1 cellular context compared by ENCODE assay signal in genomic region chr2:85354286-85355072, GRCh38.
TF ChIP-seq lines count a peak whose summit lies in the region.

ELMOD3 (plus strand) TSS chr2:85354769; CDS start chr2:85357199, 2,430 bp downstream.
RETSAT (minus strand) TSS chr2:85354528; CDS start chr2:85354507, 21 bp downstream.

TF ChIP-seq in K562, 482 proteins besides CTCF, POLR2A, EP300 and RAD21 (continued from another document and continues in another):
- TF ChIP-seq RBBP5 (IDR thresholded peaks at IDR 0.05; ENCODE audit: borderline replicate concordance, insufficient read depth, low read length, poor library complexity, severe bottlenecking) (no peak), CBFB (CRISPR knock-in tag; IDR thresholded peaks at IDR 0.05) (no peak), PURB (CRISPR knock-in tag; IDR thresholded peaks at IDR 0.05; ENCODE audit: low read depth) (no peak), PML (IDR thresholded peaks at IDR 0.05; ENCODE audit: low read length) (peak; percentile 64), HEY1 (CRISPR knock-in tag; IDR thresholded peaks at IDR 0.05; ENCODE audit: borderline replicate concordance) (peak; percentile 33; the same call in 1 of the 2 replicates), TBL1XR1 (IDR thresholded peaks at IDR 0.05; ENCODE audit: low read length in 2 of 2) (peak in 1 of 2 experiments; percentile 42; a peak in 1 of 4 replicates), KLF6 (CRISPR knock-in tag; IDR thresholded peaks at IDR 0.05; ENCODE audit: borderline replicate concordance) (no peak), MTA2 (IDR thresholded peaks at IDR 0.05; ENCODE audit: low read depth) (no peak), FOXK2 (conservative IDR thresholded peaks at IDR 0.05 in 1 of 2, IDR thresholded peaks at IDR 0.05 in 1 of 2; ENCODE audit: low read depth in 2 of 2) (no peak), CSDE1 (IDR thresholded peaks at IDR 0.05) (no peak), ETV5 (CRISPR knock-in tag; IDR thresholded peaks at IDR 0.05; ENCODE audit: low read depth) (peak; percentile 66), MAZ (CRISPR knock-in tag; conservative IDR thresholded peaks at IDR 0.05 in 1 of 2, IDR thresholded peaks at IDR 0.05 in 1 of 2) (peak; percentile 31 to 65; a peak in 1 of 4 replicates), ELF1 (tag; IDR thresholded peaks at IDR 0.05) (peak; percentile 91), NRF1 (conservative IDR thresholded peaks at IDR 0.05 in 1 of 2, IDR thresholded peaks at IDR 0.05 in 1 of 2) (peak; percentile 94 to 95), XRCC3 (IDR thresholded peaks at IDR 0.05) (no peak), KAT2B (IDR thresholded peaks at IDR 0.05; ENCODE audit: low read depth, low read length) (no peak), ZNF561 (CRISPR knock-in tag; conservative IDR thresholded peaks at IDR 0.05) (no peak), NELFE (IDR thresholded peaks at IDR 0.05; ENCODE audit: insufficient read depth, insufficient read length) (peak; percentile 25), THRAP3 (IDR thresholded peaks at IDR 0.05; ENCODE audit: borderline replicate concordance) (no peak), TFE3 (CRISPR knock-in tag; IDR thresholded peaks at IDR 0.05) (no peak), ZNF124 (CRISPR knock-in tag; IDR thresholded peaks at IDR 0.05) (no peak), C11orf30 (IDR thresholded peaks at IDR 0.05; ENCODE audit: low read depth) (no peak), CEBPG (CRISPR knock-in tag; IDR thresholded peaks at IDR 0.05) (no peak), CEBPG (tag; conservative IDR thresholded peaks at IDR 0.05 in 1 of 2, IDR thresholded peaks at IDR 0.05 in 1 of 2) (no peak), ESRRA (IDR thresholded peaks at IDR 0.05; ENCODE audit: borderline replicate concordance, low read depth) (no peak; the same call in 1 of the 2 replicates), ZNF274 (IDR thresholded peaks at IDR 0.05; ENCODE audit: borderline replicate concordance, low read depth, low read length) (no peak), BRCA1 (IDR thresholded peaks at IDR 0.05) (no peak), BRCA1 (CRISPR knock-in tag; IDR thresholded peaks at IDR 0.05) (no peak), NFATC3 (IDR thresholded peaks at IDR 0.05) (no peak), PTBP1 (IDR thresholded peaks at IDR 0.05; ENCODE audit: low read depth, low read length) (no peak), BCL6 (CRISPR knock-in tag; IDR thresholded peaks at IDR 0.05) (no peak), TRIM25 (IDR thresholded peaks at IDR 0.05; ENCODE audit: borderline replicate concordance) (no peak; the same call in 1 of the 2 replicates), FUS (optimal IDR thresholded peaks at IDR 0.05; ENCODE audit: low read depth, low read length) (no peak), ZNF668 (CRISPR knock-in tag; IDR thresholded peaks at IDR 0.05) (no peak), BCOR (IDR thresholded peaks at IDR 0.05) (no peak), MEF2A (IDR thresholded peaks at IDR 0.05; ENCODE audit: control insufficient read depth, low read depth, low read length) (no peak)
- TF ChIP-seq, protein P1, sequence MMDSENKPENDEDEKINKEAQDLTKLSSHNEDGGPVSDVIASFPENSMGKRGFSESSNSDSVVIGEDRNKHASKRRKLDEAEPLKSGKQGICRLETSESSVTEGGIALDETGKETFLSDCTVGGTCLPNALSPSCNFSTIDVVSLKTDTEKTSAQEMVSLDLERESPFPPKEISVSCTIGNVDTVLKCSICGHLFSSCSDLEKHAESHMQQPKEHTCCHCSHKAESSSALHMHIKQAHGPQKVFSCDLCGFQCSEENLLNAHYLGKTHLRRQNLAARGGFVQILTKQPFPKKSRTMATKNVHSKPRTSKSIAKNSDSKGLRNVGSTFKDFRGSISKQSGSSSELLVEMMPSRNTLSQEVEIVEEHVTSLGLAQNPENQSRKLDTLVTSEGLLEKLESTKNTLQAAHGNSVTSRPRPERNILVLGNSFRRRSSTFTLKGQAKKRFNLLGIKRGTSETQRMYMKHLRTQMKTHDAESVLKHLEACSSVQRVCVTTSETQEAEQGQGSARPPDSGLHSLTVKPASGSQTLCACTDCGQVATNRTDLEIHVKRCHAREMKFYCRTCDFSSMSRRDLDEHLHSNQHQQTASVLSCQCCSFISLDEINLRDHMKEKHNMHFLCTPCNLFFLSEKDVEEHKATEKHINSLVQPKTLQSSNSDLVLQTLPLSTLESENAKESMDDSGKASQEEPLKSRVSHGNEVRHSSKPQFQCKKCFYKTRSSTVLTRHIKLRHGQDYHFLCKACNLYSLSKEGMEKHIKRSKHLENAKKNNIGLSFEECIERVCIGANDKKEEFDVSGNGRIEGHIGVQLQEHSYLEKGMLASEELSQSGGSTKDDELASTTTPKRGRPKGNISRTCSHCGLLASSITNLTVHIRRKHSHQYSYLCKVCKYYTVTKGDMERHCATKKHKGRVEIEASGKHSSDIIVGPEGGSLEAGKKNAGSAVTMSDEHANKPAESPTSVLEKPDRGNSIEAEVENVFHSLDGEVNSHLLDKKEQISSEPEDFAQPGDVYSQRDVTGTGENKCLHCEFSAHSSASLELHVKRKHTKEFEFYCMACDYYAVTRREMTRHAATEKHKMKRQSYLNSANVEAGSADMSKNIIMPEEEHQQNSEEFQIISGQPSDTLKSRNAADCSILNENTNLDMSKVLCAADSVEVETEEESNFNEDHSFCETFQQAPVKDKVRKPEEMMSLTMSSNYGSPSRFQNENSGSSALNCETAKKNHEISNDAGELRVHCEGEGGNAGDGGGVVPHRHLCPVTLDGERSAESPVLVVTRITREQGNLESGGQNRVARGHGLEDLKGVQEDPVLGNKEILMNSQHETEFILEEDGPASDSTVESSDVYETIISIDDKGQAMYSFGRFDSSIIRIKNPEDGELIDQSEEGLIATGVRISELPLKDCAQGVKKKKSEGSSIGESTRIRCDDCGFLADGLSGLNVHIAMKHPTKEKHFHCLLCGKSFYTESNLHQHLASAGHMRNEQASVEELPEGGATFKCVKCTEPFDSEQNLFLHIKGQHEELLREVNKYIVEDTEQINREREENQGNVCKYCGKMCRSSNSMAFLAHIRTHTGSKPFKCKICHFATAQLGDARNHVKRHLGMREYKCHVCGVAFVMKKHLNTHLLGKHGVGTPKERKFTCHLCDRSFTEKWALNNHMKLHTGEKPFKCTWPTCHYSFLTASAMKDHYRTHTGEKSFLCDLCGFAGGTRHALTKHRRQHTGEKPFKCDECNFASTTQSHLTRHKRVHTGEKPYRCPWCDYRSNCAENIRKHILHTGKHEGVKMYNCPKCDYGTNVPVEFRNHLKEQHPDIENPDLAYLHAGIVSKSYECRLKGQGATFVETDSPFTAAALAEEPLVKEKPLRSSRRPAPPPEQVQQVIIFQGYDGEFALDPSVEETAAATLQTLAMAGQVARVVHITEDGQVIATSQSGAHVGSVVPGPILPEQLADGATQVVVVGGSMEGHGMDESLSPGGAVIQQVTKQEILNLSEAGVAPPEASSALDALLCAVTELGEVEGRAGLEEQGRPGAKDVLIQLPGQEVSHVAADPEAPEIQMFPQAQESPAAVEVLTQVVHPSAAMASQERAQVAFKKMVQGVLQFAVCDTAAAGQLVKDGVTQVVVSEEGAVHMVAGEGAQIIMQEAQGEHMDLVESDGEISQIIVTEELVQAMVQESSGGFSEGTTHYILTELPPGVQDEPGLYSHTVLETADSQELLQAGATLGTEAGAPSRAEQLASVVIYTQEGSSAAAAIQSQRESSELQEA (IDR thresholded peaks at IDR 0.05; ENCODE audit: low read depth): peak; percentile 100
- TF ChIP-seq, protein P2, sequence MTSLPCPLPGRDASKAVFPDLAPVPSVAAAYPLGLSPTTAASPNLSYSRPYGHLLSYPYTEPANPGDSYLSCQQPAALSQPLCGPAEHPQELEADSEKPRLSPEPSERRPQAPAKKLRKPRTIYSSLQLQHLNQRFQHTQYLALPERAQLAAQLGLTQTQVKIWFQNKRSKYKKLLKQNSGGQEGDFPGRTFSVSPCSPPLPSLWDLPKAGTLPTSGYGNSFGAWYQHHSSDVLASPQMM (CRISPR knock-in tag; IDR thresholded peaks at IDR 0.05): no peak
- TF ChIP-seq, protein P3, sequence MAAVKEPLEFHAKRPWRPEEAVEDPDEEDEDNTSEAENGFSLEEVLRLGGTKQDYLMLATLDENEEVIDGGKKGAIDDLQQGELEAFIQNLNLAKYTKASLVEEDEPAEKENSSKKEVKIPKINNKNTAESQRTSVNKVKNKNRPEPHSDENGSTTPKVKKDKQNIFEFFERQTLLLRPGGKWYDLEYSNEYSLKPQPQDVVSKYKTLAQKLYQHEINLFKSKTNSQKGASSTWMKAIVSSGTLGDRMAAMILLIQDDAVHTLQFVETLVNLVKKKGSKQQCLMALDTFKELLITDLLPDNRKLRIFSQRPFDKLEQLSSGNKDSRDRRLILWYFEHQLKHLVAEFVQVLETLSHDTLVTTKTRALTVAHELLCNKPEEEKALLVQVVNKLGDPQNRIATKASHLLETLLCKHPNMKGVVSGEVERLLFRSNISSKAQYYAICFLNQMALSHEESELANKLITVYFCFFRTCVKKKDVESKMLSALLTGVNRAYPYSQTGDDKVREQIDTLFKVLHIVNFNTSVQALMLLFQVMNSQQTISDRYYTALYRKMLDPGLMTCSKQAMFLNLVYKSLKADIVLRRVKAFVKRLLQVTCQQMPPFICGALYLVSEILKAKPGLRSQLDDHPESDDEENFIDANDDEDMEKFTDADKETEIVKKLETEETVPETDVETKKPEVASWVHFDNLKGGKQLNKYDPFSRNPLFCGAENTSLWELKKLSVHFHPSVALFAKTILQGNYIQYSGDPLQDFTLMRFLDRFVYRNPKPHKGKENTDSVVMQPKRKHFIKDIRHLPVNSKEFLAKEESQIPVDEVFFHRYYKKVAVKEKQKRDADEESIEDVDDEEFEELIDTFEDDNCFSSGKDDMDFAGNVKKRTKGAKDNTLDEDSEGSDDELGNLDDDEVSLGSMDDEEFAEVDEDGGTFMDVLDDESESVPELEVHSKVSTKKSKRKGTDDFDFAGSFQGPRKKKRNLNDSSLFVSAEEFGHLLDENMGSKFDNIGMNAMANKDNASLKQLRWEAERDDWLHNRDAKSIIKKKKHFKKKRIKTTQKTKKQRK (IDR thresholded peaks at IDR 0.05; ENCODE audit: borderline replicate concordance, low read depth, low read length): no peak
- TF ChIP-seq, protein P4, sequence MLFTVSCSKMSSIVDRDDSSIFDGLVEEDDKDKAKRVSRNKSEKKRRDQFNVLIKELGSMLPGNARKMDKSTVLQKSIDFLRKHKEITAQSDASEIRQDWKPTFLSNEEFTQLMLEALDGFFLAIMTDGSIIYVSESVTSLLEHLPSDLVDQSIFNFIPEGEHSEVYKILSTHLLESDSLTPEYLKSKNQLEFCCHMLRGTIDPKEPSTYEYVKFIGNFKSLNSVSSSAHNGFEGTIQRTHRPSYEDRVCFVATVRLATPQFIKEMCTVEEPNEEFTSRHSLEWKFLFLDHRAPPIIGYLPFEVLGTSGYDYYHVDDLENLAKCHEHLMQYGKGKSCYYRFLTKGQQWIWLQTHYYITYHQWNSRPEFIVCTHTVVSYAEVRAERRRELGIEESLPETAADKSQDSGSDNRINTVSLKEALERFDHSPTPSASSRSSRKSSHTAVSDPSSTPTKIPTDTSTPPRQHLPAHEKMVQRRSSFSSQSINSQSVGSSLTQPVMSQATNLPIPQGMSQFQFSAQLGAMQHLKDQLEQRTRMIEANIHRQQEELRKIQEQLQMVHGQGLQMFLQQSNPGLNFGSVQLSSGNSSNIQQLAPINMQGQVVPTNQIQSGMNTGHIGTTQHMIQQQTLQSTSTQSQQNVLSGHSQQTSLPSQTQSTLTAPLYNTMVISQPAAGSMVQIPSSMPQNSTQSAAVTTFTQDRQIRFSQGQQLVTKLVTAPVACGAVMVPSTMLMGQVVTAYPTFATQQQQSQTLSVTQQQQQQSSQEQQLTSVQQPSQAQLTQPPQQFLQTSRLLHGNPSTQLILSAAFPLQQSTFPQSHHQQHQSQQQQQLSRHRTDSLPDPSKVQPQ (CRISPR knock-in tag; IDR thresholded peaks at IDR 0.05; ENCODE audit: borderline replicate concordance): no peak
- TF ChIP-seq, protein P5, sequence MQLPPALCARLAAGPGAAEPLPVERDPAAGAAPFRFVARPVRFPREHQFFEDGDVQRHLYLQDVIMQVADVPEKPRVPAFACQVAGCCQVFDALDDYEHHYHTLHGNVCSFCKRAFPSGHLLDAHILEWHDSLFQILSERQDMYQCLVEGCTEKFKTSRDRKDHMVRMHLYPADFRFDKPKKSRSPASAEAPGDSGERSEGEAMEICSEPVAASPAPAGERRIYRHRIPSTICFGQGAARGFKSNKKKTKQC (CRISPR knock-in tag; IDR thresholded peaks at IDR 0.05): peak; percentile 34; the same call in 1 of the 2 replicates
- TF ChIP-seq, protein P6, sequence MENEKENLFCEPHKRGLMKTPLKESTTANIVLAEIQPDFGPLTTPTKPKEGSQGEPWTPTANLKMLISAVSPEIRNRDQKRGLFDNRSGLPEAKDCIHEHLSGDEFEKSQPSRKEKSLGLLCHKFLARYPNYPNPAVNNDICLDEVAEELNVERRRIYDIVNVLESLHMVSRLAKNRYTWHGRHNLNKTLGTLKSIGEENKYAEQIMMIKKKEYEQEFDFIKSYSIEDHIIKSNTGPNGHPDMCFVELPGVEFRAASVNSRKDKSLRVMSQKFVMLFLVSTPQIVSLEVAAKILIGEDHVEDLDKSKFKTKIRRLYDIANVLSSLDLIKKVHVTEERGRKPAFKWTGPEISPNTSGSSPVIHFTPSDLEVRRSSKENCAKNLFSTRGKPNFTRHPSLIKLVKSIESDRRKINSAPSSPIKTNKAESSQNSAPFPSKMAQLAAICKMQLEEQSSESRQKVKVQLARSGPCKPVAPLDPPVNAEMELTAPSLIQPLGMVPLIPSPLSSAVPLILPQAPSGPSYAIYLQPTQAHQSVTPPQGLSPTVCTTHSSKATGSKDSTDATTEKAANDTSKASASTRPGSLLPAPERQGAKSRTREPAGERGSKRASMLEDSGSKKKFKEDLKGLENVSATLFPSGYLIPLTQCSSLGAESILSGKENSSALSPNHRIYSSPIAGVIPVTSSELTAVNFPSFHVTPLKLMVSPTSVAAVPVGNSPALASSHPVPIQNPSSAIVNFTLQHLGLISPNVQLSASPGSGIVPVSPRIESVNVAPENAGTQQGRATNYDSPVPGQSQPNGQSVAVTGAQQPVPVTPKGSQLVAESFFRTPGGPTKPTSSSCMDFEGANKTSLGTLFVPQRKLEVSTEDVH (IDR thresholded peaks at IDR 0.05; ENCODE audit: low read depth, partially characterized antibody): no peak
